Comparison of ENCODE assay signal across 9 cellular contexts in the genomic region with DNA sequence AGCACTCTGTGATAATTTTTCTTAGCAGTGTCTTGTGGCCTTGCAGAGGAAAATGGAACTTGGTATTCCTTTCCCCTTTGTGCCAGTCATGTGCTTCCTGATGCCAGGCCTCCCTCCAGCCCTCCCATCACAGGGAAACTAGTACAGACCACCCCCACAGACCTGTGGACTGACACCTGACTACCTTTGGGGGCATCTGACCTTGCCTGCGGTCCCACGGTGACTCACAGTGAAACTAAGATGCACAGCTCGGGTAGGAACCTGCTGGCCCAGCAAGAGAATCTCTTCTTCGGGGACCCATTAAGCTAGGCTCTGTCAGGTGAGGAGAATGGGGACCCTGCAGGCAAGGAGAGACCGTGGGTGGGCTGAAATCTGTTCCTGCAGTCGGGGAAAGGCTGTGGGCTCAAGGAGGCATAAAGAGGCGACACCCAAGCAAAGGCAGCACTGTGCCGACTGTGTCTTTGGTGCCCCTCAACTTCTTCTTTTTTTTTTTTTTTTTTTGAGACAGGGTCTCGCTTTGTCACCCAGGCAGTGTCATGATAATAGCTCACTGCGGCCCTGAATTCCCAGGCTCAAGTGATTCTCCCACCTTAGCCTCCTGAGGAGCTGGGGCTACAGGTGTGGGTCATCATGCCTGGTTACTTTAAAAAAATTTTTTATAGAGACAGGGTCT. TPM values are rescaled to one million over a fixed set of nuclear protein-coding genes. Genes with fewer than 3 reads are reported as not detected.
DNase-seq lines count a peak whose midpoint lies in the region; ATAC-seq and TF ChIP-seq lines count a peak whose summit lies in the region.
"Had no signal": no experiment of that assay in that cellular context is flagged by ENCODE, and none has a peak within 500 bp of the region (broad histone marks: within the 10 kb centered on the region; RNA-seq: fewer than 3 reads in every experiment).

No MANE protein-coding gene starts in this region.

- H3K4me3 ChIP-seq in esophagus muscularis mucosa, result no peak overlapping the region
- H3K4me3 ChIP-seq in testis, result no peak overlapping the region

- H3K27me3 ChIP-seq in esophagus muscularis mucosa (no peaks in the 10 kb centered on the region), testis (no peaks in the 10 kb centered on the region)

- peak; percentile 76 for ATAC-seq in GM19455 (IDR thresholded peaks at IDR 0.05; ENCODE audit: unreplicated experiment)
- ATAC-seq in HG03280 (IDR thresholded peaks at IDR 0.05; ENCODE audit: unreplicated experiment), result peak; percentile 75

- TF ChIP-seq CTCF in esophagus muscularis mucosa (IDR thresholded peaks at IDR 0.05) (no peak), testis (IDR thresholded peaks at IDR 0.05) (no peak), glutamatergic neuron (IDR thresholded peaks at IDR 0.05; ENCODE audit: partially characterized antibody, unreplicated experiment) (no peak)

- no peaks in the 10 kb centered on the region for H3K9me3 ChIP-seq in esophagus muscularis mucosa
- H3K9me3 ChIP-seq in testis, result no peaks in the 10 kb centered on the region

- DNase-seq in esophagus muscularis mucosa (ENCODE audit: extremely low spot score), result no peak
- no peak for DNase-seq in testis
- DNase-seq in UCSD-AML1 (lab: John Stamatoyannopoulos, UW; ENCODE audit: unreplicated experiment), result no peak
- DNase-seq in stimulated activated CD4-positive, alpha-beta T cell treated with anti-CD3 and anti-CD28 coated beads, Interleukin-2, amount 100 ng/mL, for 48 hours, result no peak
- no peak for DNase-seq in glutamatergic neuron
- no peak for DNase-seq in activated CD4-positive, alpha-beta memory T cell treated with anti-CD3 and anti-CD28 coated beads for 36 hours
- DNase-seq: NCI-H1048 had no signal

- H3K4me1 ChIP-seq in esophagus muscularis mucosa (peaks cover 36 to 50% (median 48%) of the 10 kb centered on the region in 4 donors), testis (peaks cover 25% of the 10 kb centered on the region)

- 93% methylated on average over 6 of the region's 10 CpGs for WGBS in esophagus muscularis mucosa
- 86 to 94% methylated on average over 10 of the region's 10 CpGs for WGBS in testis, 2 donors

- H3K27me3 Mint-ChIP-seq in glutamatergic neuron (ENCODE audit: unreplicated experiment), result peaks cover 13% of the 10 kb centered on the region
- H3K27me3 Mint-ChIP-seq in activated CD4-positive, alpha-beta memory T cell treated with anti-CD3 and anti-CD28 coated beads for 36 hours, result peaks cover 6% of the 10 kb centered on the region

- H3K36me3 ChIP-seq in esophagus muscularis mucosa, result no peaks in the 10 kb centered on the region
- H3K36me3 ChIP-seq in testis (ENCODE audit: low read depth, missing control alignments), result no peaks in the 10 kb centered on the region

- peaks cover 11% of the 10 kb centered on the region for H3K9me3 Mint-ChIP-seq in glutamatergic neuron (ENCODE audit: unreplicated experiment)
- no peaks in the 10 kb centered on the region for H3K9me3 Mint-ChIP-seq in activated CD4-positive, alpha-beta memory T cell treated with anti-CD3 and anti-CD28 coated beads for 36 hours

- TF ChIP-seq EP300 in esophagus muscularis mucosa (IDR thresholded peaks at IDR 0.05), result no peak

- no peak overlapping the region for H3K4me3 Mint-ChIP-seq in glutamatergic neuron (ENCODE audit: unreplicated experiment)
- no peak overlapping the region for H3K4me3 Mint-ChIP-seq in activated CD4-positive, alpha-beta memory T cell treated with anti-CD3 and anti-CD28 coated beads for 36 hours

- no peak for TF ChIP-seq POLR2A in esophagus muscularis mucosa (IDR thresholded peaks at IDR 0.05; ENCODE audit: low read depth)
- TF ChIP-seq POLR2A in testis (IDR thresholded peaks at IDR 0.05), result no peak

- POLR2A ChIA-PET in activated CD4-positive, alpha-beta memory T cell treated with anti-CD3 and anti-CD28 coated beads for 36 hours (lab: Charles Lee), result no interaction called here

- no peak overlapping the region for H3K27ac Mint-ChIP-seq in glutamatergic neuron (ENCODE audit: unreplicated experiment)
- no peak overlapping the region for H3K27ac Mint-ChIP-seq in activated CD4-positive, alpha-beta memory T cell treated with anti-CD3 and anti-CD28 coated beads for 36 hours

- intact Hi-C loops in esophagus muscularis mucosa (cut with DNase I) (no loop called here), testis (cut with DNase I; ENCODE audit: low total_unique reads) (no loop called here)
- intact Hi-C loops in activated CD4-positive, alpha-beta memory T cell treated with anti-CD3 and anti-CD28 coated beads for 36 hours (cut with micrococcal nuclease), result no loop called here

- H3K36me3 Mint-ChIP-seq in glutamatergic neuron (ENCODE audit: unreplicated experiment), result peaks cover 11% of the 10 kb centered on the region
- no peaks in the 10 kb centered on the region for H3K36me3 Mint-ChIP-seq in activated CD4-positive, alpha-beta memory T cell treated with anti-CD3 and anti-CD28 coated beads for 36 hours

- CTCF ChIA-PET in activated CD4-positive, alpha-beta memory T cell treated with anti-CD3 and anti-CD28 coated beads for 36 hours (lab: Charles Lee), result no interaction called here

- H3K4me1 Mint-ChIP-seq in glutamatergic neuron (ENCODE audit: low read depth, unreplicated experiment), result peaks cover 6% of the 10 kb centered on the region
- peaks cover 4% of the 10 kb centered on the region for H3K4me1 Mint-ChIP-seq in activated CD4-positive, alpha-beta memory T cell treated with anti-CD3 and anti-CD28 coated beads for 36 hours (ENCODE audit: low read depth)

- H3K27ac ChIP-seq in esophagus muscularis mucosa (replicated peaks in 1 of 4), result peak overlapping the region; percentile 78 to 93 (median 84)
- peak overlapping the region; percentile 59 to 68 for H3K27ac ChIP-seq in testis

RNA-seq across cellular contexts. Expression of a gene that starts 20.9 kb away (rescaled TPM):
- total RNA-seq in esophagus muscularis mucosa (10 to 100 TPM; 19.7 to 54.2 (median 33.6) TPM), testis (10 to 100 TPM; 29.1 to 33.4 TPM), glutamatergic neuron (ENCODE audit: unreplicated experiment) (49.8 TPM)
- 16.8 TPM for polyA plus RNA-seq in testis (ENCODE audit: insufficient read depth, low read depth, low replicate concordance)
- total RNA-seq in activated CD4-positive, alpha-beta memory T cell treated with anti-CD3 and anti-CD28 coated beads for 36 hours, result 10 to 100 TPM; 56.3 to 56.8 TPM

RNA-seq across cellular contexts. Expression of a gene that starts 32.6 kb away (rescaled TPM):
- total RNA-seq in esophagus muscularis mucosa (10 to 100 TPM; 35.1 to 91.8 (median 67.8) TPM), testis (100 to 1,000 TPM; 103 to 106 TPM), glutamatergic neuron (ENCODE audit: unreplicated experiment) (132 TPM)
- 104 TPM for polyA plus RNA-seq in testis (ENCODE audit: insufficient read depth, low read depth, low replicate concordance)
- total RNA-seq in activated CD4-positive, alpha-beta memory T cell treated with anti-CD3 and anti-CD28 coated beads for 36 hours, result 10 to 100 TPM; 29.7 to 37.2 TPM

RNA-seq across cellular contexts. Expression of a gene that starts 53.7 kb away (rescaled TPM):
- total RNA-seq in esophagus muscularis mucosa (10 to 100 TPM in 3 of 4 donors, 1 to 10 TPM in 1; 7.5 to 16.5 (median 14.0) TPM), testis (10 to 100 TPM; 17.2 to 60.5 TPM), glutamatergic neuron (ENCODE audit: unreplicated experiment) (3.7 TPM)
- polyA plus RNA-seq in testis (ENCODE audit: insufficient read depth, low read depth, low replicate concordance), result 66.6 TPM
- total RNA-seq in activated CD4-positive, alpha-beta memory T cell treated with anti-CD3 and anti-CD28 coated beads for 36 hours, result 1 to 10 TPM; 3.3 to 4.3 TPM
